ENCODE assay signal across 14 cellular contexts in genomic region chr6:16728513-16729182, GRCh38. TPM values are rescaled to one million over a fixed set of nuclear protein-coding genes. Genes with fewer than 3 reads are reported as not detected.
DNase-seq lines count a peak whose midpoint lies in the region; ATAC-seq, FAIRE-seq and TF ChIP-seq lines count a peak whose summit lies in the region.
"Had no signal": no experiment of that assay in that cellular context is flagged by ENCODE, and none has a peak within 500 bp of the region (broad histone marks: within the 10 kb centered on the region; RNA-seq: fewer than 3 reads in every experiment).

No MANE protein-coding gene starts in this region.

- H3K36me3 ChIP-seq in CD4-positive, alpha-beta memory T cell (ENCODE audit: insufficient read depth, low read length): no peaks in the 10 kb centered on the region
- H3K36me3 ChIP-seq in astrocyte (ENCODE audit: insufficient read depth, low read length): no peaks in the 10 kb centered on the region
- no peaks in the 10 kb centered on the region for H3K36me3 ChIP-seq in rectal smooth muscle tissue (ENCODE audit: control insufficient read depth, insufficient read depth, low read length)
- H3K36me3 ChIP-seq in PC-9 (ENCODE audit: low read depth): no peaks in the 10 kb centered on the region

- H3K27me3 Mint-ChIP-seq in CD4-positive, alpha-beta memory T cell: no peaks in the 10 kb centered on the region
- H3K27me3 Mint-ChIP-seq in HFFc6 (ENCODE audit: insufficient read depth): no peaks in the 10 kb centered on the region; the same call in none of the 2 replicates
- H3K27me3 Mint-ChIP-seq in astrocyte (ENCODE audit: low read depth, unreplicated experiment): no peaks in the 10 kb centered on the region
- H3K27me3 Mint-ChIP-seq: stimulated activated memory B cell treated with anti-CD40 and anti-IgM and Interleukin-4, amounts not matched to agents 10 μg/mL and 1 μg/mL and 100 μg/mL, for 72 hours had no signal

- H3K27me3 ChIP-seq in CD4-positive, alpha-beta memory T cell (ENCODE audit: insufficient read depth, low read length): no peaks in the 10 kb centered on the region
- H3K27me3 ChIP-seq in astrocyte (ENCODE audit: insufficient read depth, low read length) (no peaks in the 10 kb centered on the region), rectal smooth muscle tissue (ENCODE audit: control insufficient read depth, insufficient read depth, low read length) (no peaks in the 10 kb centered on the region), PC-9 (ENCODE audit: insufficient read depth, low read depth) (no peaks in the 10 kb centered on the region)

- H3K4me2 ChIP-seq in astrocyte (ENCODE audit: low read length) (peak overlapping the region; percentile 72), PC-9 (no peak overlapping the region)

- H3K4me1 Mint-ChIP-seq in CD4-positive, alpha-beta memory T cell: peaks cover 46 to 77% (median 65%) of the 10 kb centered on the region in 4 donors
- peaks cover 78% of the 10 kb centered on the region for H3K4me1 Mint-ChIP-seq in HFFc6 (ENCODE audit: low read depth)
- peaks cover 72% of the 10 kb centered on the region for H3K4me1 Mint-ChIP-seq in astrocyte (ENCODE audit: low read depth, unreplicated experiment)

- H4K20me1 ChIP-seq in astrocyte (ENCODE audit: insufficient read depth, low read length) (peaks cover 5% of the 10 kb centered on the region), PC-9 (ENCODE audit: insufficient read depth) (no peaks in the 10 kb centered on the region)

- H3K9me3 ChIP-seq in CD4-positive, alpha-beta memory T cell (ENCODE audit: control insufficient read depth in 1 of 2, low read length in 2 of 2): no peaks in the 10 kb centered on the region
- H3K9me3 ChIP-seq in astrocyte (ENCODE audit: insufficient read depth, low read depth, low read length) (no peaks in the 10 kb centered on the region), PC-9 (ENCODE audit: insufficient read depth, low read depth) (no peaks in the 10 kb centered on the region)

- DNase-seq in CD4-positive, alpha-beta memory T cell: no peak
- DNase-seq in HFFc6: no peak
- DNase-seq in astrocyte (ENCODE audit: low read depth): no peak
- no peak for DNase-seq in PC-9
- DNase-seq in NK-92 treated with Interleukin-12 subunit alpha and Interleukin-12 subunit beta, amount 100 ng/mL, for 24 hours (lab: John Stamatoyannopoulos, UW): no peak
- DNase-seq: activated CD4-positive, alpha-beta T cell treated with anti-CD3 and anti-CD28 coated beads, Interleukin-2, amount 50 U/mL, for 48 hours; activated naive CD4-positive, alpha-beta T cell; CD8-positive, alpha-beta T cell; H7; NCI-H1048 had no signal

- CTCF ChIA-PET in CD4-positive, alpha-beta memory T cell (lab: Charles Lee; ENCODE audit: partially characterized antibody): interaction anchor here (1.0 to 1.2 kb wide), 2 partner anchors 31 to 35 kb away, joined by 3 to 5 read pairs; no protein-coding TSS in a partner anchor
- CTCF ChIA-PET in PC-9 (lab: Charles Lee): no interaction called here

- intact Hi-C loops in CD4-positive, alpha-beta memory T cell (cut with micrococcal nuclease): no loop called here
- intact Hi-C loops in PC-9 (cut with micrococcal nuclease; ENCODE audit: unreplicated experiment): loop anchor here (10.0 kb wide), 1 partner anchor 666 kb away; the partner anchor contains the start of gene CAP2

- H3K79me2 ChIP-seq in astrocyte (ENCODE audit: insufficient read depth, low read length) (peaks cover 63% of the 10 kb centered on the region), PC-9 (ENCODE audit: low read depth) (no peaks in the 10 kb centered on the region)

- ATAC-seq in HG03432 (IDR thresholded peaks at IDR 0.05; ENCODE audit: unreplicated experiment): no peak
- ATAC-seq: CD8-positive, alpha-beta T cell; GM12878; stimulated activated memory B cell treated with anti-CD40 and anti-IgM and Interleukin-4, amounts not matched to agents 10 μg/mL and 1 μg/mL and 100 μg/mL, for 72 hours had no signal

- H3K27ac Mint-ChIP-seq in CD4-positive, alpha-beta memory T cell: peak overlapping the region in 4 of 7 donors; percentile 42 to 80 (median 51)
- H3K27ac Mint-ChIP-seq in HFFc6 (peak overlapping the region; percentile 67), astrocyte (ENCODE audit: unreplicated experiment) (peak overlapping the region; percentile 68)
- H3K27ac Mint-ChIP-seq: CD8-positive, alpha-beta T cell; stimulated activated memory B cell treated with anti-CD40 and anti-IgM and Interleukin-4, amounts not matched to agents 10 μg/mL and 1 μg/mL and 100 μg/mL, for 72 hours had no signal

- peak overlapping the region in 1 of 8 donors; percentile 13 for H3K4me3 Mint-ChIP-seq in CD4-positive, alpha-beta memory T cell
- H3K4me3 Mint-ChIP-seq in HFFc6: peak overlapping the region; percentile 67
- H3K4me3 Mint-ChIP-seq in astrocyte (ENCODE audit: unreplicated experiment): no peak overlapping the region
- H3K4me3 Mint-ChIP-seq: CD8-positive, alpha-beta T cell; stimulated activated memory B cell treated with anti-CD40 and anti-IgM and Interleukin-4, amounts not matched to agents 10 μg/mL and 1 μg/mL and 100 μg/mL, for 72 hours had no signal

- H3K4me1 ChIP-seq in CD4-positive, alpha-beta memory T cell (ENCODE audit: insufficient read depth, low read length): peaks cover 62% of the 10 kb centered on the region
- H3K4me1 ChIP-seq in astrocyte (ENCODE audit: insufficient read depth, low read length): peaks cover 62% of the 10 kb centered on the region
- peaks cover 25% of the 10 kb centered on the region for H3K4me1 ChIP-seq in rectal smooth muscle tissue (ENCODE audit: control insufficient read depth, insufficient read depth, low read length)
- H3K4me1 ChIP-seq in PC-9 (replicated peaks; ENCODE audit: insufficient read depth): peaks cover 23% of the 10 kb centered on the region

- H2AFZ ChIP-seq in astrocyte (ENCODE audit: low read depth, low read length): no peak overlapping the region
- H2AFZ ChIP-seq in PC-9: no peak overlapping the region

- POLR2A ChIA-PET in CD4-positive, alpha-beta memory T cell (lab: Charles Lee; ENCODE audit: partially characterized antibody): interaction anchor here (1.0 kb wide), 1 partner anchor 19 kb away, joined by 3 read pairs; no protein-coding TSS in a partner anchor
- POLR2A ChIA-PET in PC-9 (lab: Charles Lee; ENCODE audit: unreplicated experiment): interaction anchor here (0.7 kb wide), 1 partner anchor 33 kb away, joined by 4 read pairs; no protein-coding TSS in a partner anchor

- FAIRE-seq in astrocyte (lab: Jason Lieb, UNC): no peak
- FAIRE-seq: GM12878 had no signal

- H3K9ac ChIP-seq in astrocyte (ENCODE audit: low read length): peak overlapping the region; percentile 51
- H3K9ac ChIP-seq in rectal smooth muscle tissue (ENCODE audit: low read length): no peak overlapping the region

- H3K9me3 Mint-ChIP-seq in CD4-positive, alpha-beta memory T cell: no peaks in the 10 kb centered on the region
- H3K9me3 Mint-ChIP-seq in HFFc6 (no peaks in the 10 kb centered on the region), astrocyte (ENCODE audit: unreplicated experiment) (no peaks in the 10 kb centered on the region)
- H3K9me3 Mint-ChIP-seq: CD8-positive, alpha-beta T cell; stimulated activated memory B cell treated with anti-CD40 and anti-IgM and Interleukin-4, amounts not matched to agents 10 μg/mL and 1 μg/mL and 100 μg/mL, for 72 hours had no signal

- TF ChIP-seq CTCF in HFFc6 (IDR thresholded peaks at IDR 0.05) (no peak), astrocyte (IDR thresholded peaks at IDR 0.05; ENCODE audit: insufficient read depth, low read depth, low read length) (no peak), PC-9 (conservative IDR thresholded peaks at IDR 0.05) (no peak)

- no TSS peak for BruUV-seq in PC-9 (replicated peaks; lab: Mats Ljungman, UMichigan)

- no peak overlapping the region for H3K4me3 ChIP-seq in CD4-positive, alpha-beta memory T cell (ENCODE audit: low read length in 2 of 2)
- no peak overlapping the region for H3K4me3 ChIP-seq in astrocyte (ENCODE audit: insufficient read depth, low read depth, low read length)
- H3K4me3 ChIP-seq in rectal smooth muscle tissue (ENCODE audit: low read length): no peak overlapping the region
- H3K4me3 ChIP-seq in PC-9: no peak overlapping the region
- H3K4me3 ChIP-seq: GM12878 had no signal

- peaks cover 0 to 17% of the 10 kb centered on the region in 2 donors for H3K36me3 Mint-ChIP-seq in CD4-positive, alpha-beta memory T cell
- no peaks in the 10 kb centered on the region for H3K36me3 Mint-ChIP-seq in HFFc6 (ENCODE audit: low read depth)
- H3K36me3 Mint-ChIP-seq in astrocyte (ENCODE audit: low read depth, unreplicated experiment): no peaks in the 10 kb centered on the region

- H3K27ac ChIP-seq in CD4-positive, alpha-beta memory T cell (ENCODE audit: low read depth, low read length): no peak overlapping the region
- H3K27ac ChIP-seq in astrocyte (ENCODE audit: low read depth, low read length) (peak overlapping the region; percentile 67), rectal smooth muscle tissue (ENCODE audit: low read depth, low read length) (peak overlapping the region; percentile 53), PC-9 (no peak overlapping the region)

- peaks cover 7% of the 10 kb centered on the region; the same call in 1 of the 2 replicates for H3F3A ChIP-seq in PC-9 (ENCODE audit: insufficient read depth, low read depth)

- H3K9me2 ChIP-seq in PC-9 (ENCODE audit: insufficient read depth): no peaks in the 10 kb centered on the region

RNA-seq across cellular contexts. Expression of gene ATXN1, which starts 32.6 kb away (rescaled TPM):
- 10 to 100 TPM; 94.7 to 97.4 TPM for total RNA-seq in CD4-positive, alpha-beta memory T cell
- 10 to 100 TPM; 10.5 to 19.1 TPM for polyA plus RNA-seq in CD4-positive, alpha-beta memory T cell
- 10 to 100 TPM; 28.2 to 41.5 (median 30.5) TPM for total RNA-seq in HFFc6 (2021; fragmentation: NEBNext Ultra II Directional; extraction: Animal tissue kit (Norgen Biotek cat#: 25700))
- total RNA-seq in astrocyte: 68.3 and 70.9 TPM in 2 replicates
- total RNA-seq in PC-9 (2021): 35.6 and 42.7 TPM in 2 replicates

Comparison
In these comparisons a context has a peak if more than half of its experiments do, and no peak if none do; other contexts are left out.
1. H3K27ac ChIP-seq: peak in astrocyte (single experiment) and rectal smooth muscle tissue (single experiment); none in CD4-positive, alpha-beta memory T cell (single experiment) and PC-9 (single experiment).
2. Peak in every context shown above with its lines, with median percentiles within 50 percentile points of each other: H3K27ac Mint-ChIP-seq.